In genomic region chr9:98108540-98109031, GRCh38 we compare ENCODE assay signal across 8 cellular contexts. TPM values are rescaled to one million over a fixed set of nuclear protein-coding genes. Genes with fewer than 3 reads are reported as not detected.
DNase-seq lines count a peak whose midpoint lies in the region; ATAC-seq and TF ChIP-seq lines count a peak whose summit lies in the region.

No MANE protein-coding gene starts in this region.

- peak overlapping the region; percentile 23; the same call in 1 of the 2 replicates for H3K9ac ChIP-seq in SU-DHL-6 (ENCODE audit: low read length)

- peak overlapping the region; percentile 49 for H3K4me2 ChIP-seq in SU-DHL-6 (ENCODE audit: low read depth, low read length, poor library complexity, severe bottlenecking)

- H3K9me3 ChIP-seq in SU-DHL-6 (ENCODE audit: insufficient read depth, low read length) (no peaks in the 10 kb centered on the region), uterus (no peaks in the 10 kb centered on the region)

- DNase-seq in SIG-M5 treated with dmso at 0.1 percent for 504 hours (lab: John Stamatoyannopoulos, UW; ENCODE audit: unreplicated experiment): peak; percentile 39
- DNase-seq in SIG-M5 (lab: John Stamatoyannopoulos, UW): no peak
- DNase-seq in pons (ENCODE audit: low spot score): peak; percentile 28
- DNase-seq in uterus: no peak
- DNase-seq in anterior cingulate cortex (lab: John Stamatoyannopoulos, UW): no peak

- H3K36me3 ChIP-seq in SU-DHL-6 (ENCODE audit: low read length) (no peaks in the 10 kb centered on the region), uterus (no peaks in the 10 kb centered on the region)

- H2AFZ ChIP-seq in SU-DHL-6 (ENCODE audit: low read depth, low read length, severe bottlenecking): no peak overlapping the region

- intact Hi-C loops in uterus (cut with DNase I; ENCODE audit: low total_unique reads): no loop called here

- no peaks in the 10 kb centered on the region for H4K20me1 ChIP-seq in SU-DHL-6 (ENCODE audit: low read depth, low read length)

- H3K79me2 ChIP-seq in SU-DHL-6 (ENCODE audit: insufficient read depth, low read length): no peaks in the 10 kb centered on the region

- H3K27ac ChIP-seq in SU-DHL-6 (ENCODE audit: low read depth, low read length) (peak overlapping the region; percentile 90), uterus (no peak overlapping the region)

- ATAC-seq in HG02840 (IDR thresholded peaks at IDR 0.05; ENCODE audit: low FRiP score, unreplicated experiment): peak; percentile 56
- ATAC-seq in HG03521 (IDR thresholded peaks at IDR 0.05; ENCODE audit: unreplicated experiment): no peak

- no peak for TF ChIP-seq POLR2A in uterus (IDR thresholded peaks at IDR 0.05)

- H3K27me3 ChIP-seq in SU-DHL-6 (ENCODE audit: low read length): no peaks in the 10 kb centered on the region
- H3K27me3 ChIP-seq in uterus: no peaks in the 10 kb centered on the region

- no peaks in the 10 kb centered on the region for H3K9me2 ChIP-seq in SU-DHL-6 (replicated peaks; ENCODE audit: insufficient read depth, low read length)

- TF ChIP-seq CTCF in SU-DHL-6 (IDR thresholded peaks at IDR 0.05; ENCODE audit: insufficient read depth, low read length, poor library complexity, severe bottlenecking) (no peak), uterus (IDR thresholded peaks at IDR 0.05) (no peak)

- H3K4me1 ChIP-seq in uterus: no peaks in the 10 kb centered on the region

- peaks cover 23% of the 10 kb centered on the region for H3F3A ChIP-seq in SU-DHL-6 (ENCODE audit: insufficient read depth)

- H3K4me3 ChIP-seq in SU-DHL-6 (ENCODE audit: insufficient read depth, low read length, poor library complexity, severe bottlenecking): no peak overlapping the region
- no peak overlapping the region for H3K4me3 ChIP-seq in uterus

RNA-seq across cellular contexts. Expression of gene TRIM14, which starts 10.4 kb away (rescaled TPM):
- total RNA-seq in uterus: 10 to 100 TPM in 2 of 4 donors, 1 to 10 TPM in 2; 1.5 to 17.7 (median 10.9) TPM

RNA-seq across cellular contexts. Expression of gene NANS, which starts 52.1 kb away (rescaled TPM):
- 100 to 1,000 TPM in 1 of 4 donors, 10 to 100 TPM in 3; 37.5 to 187 (median 54.8) TPM for total RNA-seq in uterus

Comparison
In these comparisons a context has a peak if more than half of its experiments do, and no peak if none do; other contexts are left out.
1. DNase-seq: peak in SIG-M5 treated with dmso at 0.1 percent for 504 hours (single experiment) and pons (single experiment); none in SIG-M5 (single experiment), uterus (0 of 2) and anterior cingulate cortex (0 of 58).